27 cellular contexts compared by ENCODE assay signal in genomic region chr19:896434-896833, GRCh38. TPM values are rescaled to one million over a fixed set of nuclear protein-coding genes. Genes with fewer than 3 reads are reported as not detected.
"Had no signal": no experiment of that assay in that cellular context is flagged by ENCODE, and none has a peak within 500 bp of the region (broad histone marks: within the 10 kb centered on the region; RNA-seq: fewer than 3 reads in every experiment).

No MANE protein-coding gene starts in this region.

- DNase-seq: activated B cell treated with CpG ODN at 0.5 μM for 24 hours; activated CD4-positive, alpha-beta T cell treated with anti-CD3 and anti-CD28 coated beads for 1 hour; activated CD4-positive, alpha-beta T cell treated with anti-CD3 and anti-CD28 coated beads, Interleukin-2, amount 10 ng/mL, durations not matched to agents 24 days and 14 days; activated CD4-positive, alpha-beta T cell treated with anti-CD3 and anti-CD28 coated beads, Interleukin-2, amount 50 U/mL, for 48 hours; activated naive CD4-positive, alpha-beta T cell; activated T-cell treated with anti-CD3 and anti-CD28 coated beads for 4 hours; aorta; central memory CD4-positive, alpha-beta T cell; KBM-7; NCI-H1092; NCI-H1417; NCI-H1930; NCI-H2171; NCI-H226; NCI-H526; NCI-H82; Peyer's patch; SHP77 treated with DMSO at 0.1 percent for 48 hours; T-helper 17 cell; T-helper 9 cell had no signal

- ATAC-seq: T-helper 17 cell had no signal

- H3K4me3 Mint-ChIP-seq: activated B cell treated with CpG ODN at 0.5 μM for 24 hours; activated CD4-positive, alpha-beta T cell treated with anti-CD3 and anti-CD28 coated beads, Interleukin-2, amount 10 ng/mL, durations not matched to agents 24 days and 14 days; activated naive CD4-positive, alpha-beta T cell treated with anti-CD3 and anti-CD28 coated beads, Interleukin-2, amount 50 U/mL, for 24 hours had no signal

- H3K9me3 Mint-ChIP-seq: activated B cell treated with CpG ODN at 0.5 μM for 24 hours; activated CD4-positive, alpha-beta T cell treated with anti-CD3 and anti-CD28 coated beads, Interleukin-2, amount 10 ng/mL, durations not matched to agents 24 days and 14 days; activated naive CD4-positive, alpha-beta T cell treated with anti-CD3 and anti-CD28 coated beads, Interleukin-2, amount 50 U/mL, for 24 hours had no signal

- H3K9me3 ChIP-seq: Peyer's patch had no signal

- H3K27ac Mint-ChIP-seq: activated B cell treated with CpG ODN at 0.5 μM for 24 hours; activated CD4-positive, alpha-beta T cell treated with anti-CD3 and anti-CD28 coated beads, Interleukin-2, amount 10 ng/mL, durations not matched to agents 24 days and 14 days; activated naive CD4-positive, alpha-beta T cell treated with anti-CD3 and anti-CD28 coated beads, Interleukin-2, amount 50 U/mL, for 24 hours had no signal

- H3K27me3 Mint-ChIP-seq: activated B cell treated with CpG ODN at 0.5 μM for 24 hours; activated CD4-positive, alpha-beta T cell treated with anti-CD3 and anti-CD28 coated beads, Interleukin-2, amount 10 ng/mL, durations not matched to agents 24 days and 14 days; activated naive CD4-positive, alpha-beta T cell treated with anti-CD3 and anti-CD28 coated beads, Interleukin-2, amount 50 U/mL, for 24 hours; T-helper 17 cell had no signal

- H3K27me3 ChIP-seq: Peyer's patch had no signal

- H3K4me3 ChIP-seq: Peyer's patch had no signal

- H3K27ac ChIP-seq: Peyer's patch had no signal

- H3K36me3 Mint-ChIP-seq: activated naive CD4-positive, alpha-beta T cell treated with anti-CD3 and anti-CD28 coated beads, Interleukin-2, amount 50 U/mL, for 24 hours had no signal

- FAIRE-seq: bronchial epithelial cell, TTC549 had no signal

RNA-seq across cellular contexts. Expression of gene RNU6-9, which starts 3.1 kb away (rescaled TPM):
- total RNA-seq: activated B cell treated with CpG ODN at 0.5 μM for 24 hours; activated CD4-positive, alpha-beta T cell treated with anti-CD3 and anti-CD28 coated beads, Interleukin-2, amount 10 ng/mL, durations not matched to agents 24 days and 14 days; activated CD8-positive, alpha-beta memory T cell treated with anti-CD3 and anti-CD28 coated beads for 36 hours; aorta; bronchial epithelial cell; LHCN-M2; M059J; NCI-H460; Peyer's patch; T-helper 17 cell had no signal
- polyA plus RNA-seq: aorta had no signal

RNA-seq across cellular contexts. Expression of gene KISS1R, which starts 20.7 kb away (rescaled TPM):
- total RNA-seq: aorta, bronchial epithelial cell, LHCN-M2, M059J, NCI-H460, Peyer's patch had no signal
- polyA plus RNA-seq: aorta had no signal
